ENCODE assay signal across 17 cellular contexts in genomic region chr5:174453690-174454089, GRCh38.
A peak's percentile ranks its signal among the peaks of the same experiment; 100 is the strongest.
DNase-seq lines count a peak whose midpoint lies in the region; ATAC-seq lines count a peak whose summit lies in the region.
"Had no signal": no experiment of that assay in that cellular context is flagged by ENCODE, and none has a peak within 500 bp of the region (broad histone marks: within the 10 kb centered on the region; RNA-seq: fewer than 3 reads in every experiment).

No MANE protein-coding gene starts in this region.

- no peaks in the 10 kb centered on the region for H3K36me3 Mint-ChIP-seq in activated T-cell treated with anti-CD3 and anti-CD28 coated beads, Interleukin-2, amount 50 U/mL, for 24 hours (ENCODE audit: low read depth)
- H3K36me3 Mint-ChIP-seq in activated T-helper 17 cell treated with anti-CD3 and anti-CD28 coated beads, Interleukin-2, amount 50 U/mL, for 72 hours (ENCODE audit: low read depth) = no peaks in the 10 kb centered on the region
- no peaks in the 10 kb centered on the region for H3K36me3 Mint-ChIP-seq in natural killer cell treated with Interleukin-12 subunit alpha and Interleukin-12 subunit beta and Interleukin-15 and Interleukin-18, amount 100 ng/mL, for 72 hours
- H3K36me3 Mint-ChIP-seq: brain; stimulated activated memory B cell treated with anti-CD40 and anti-IgM and Interleukin-4, amounts not matched to agents 10 μg/mL and 1 μg/mL and 100 μg/mL, for 72 hours had no signal

- no peaks in the 10 kb centered on the region for H3K27me3 Mint-ChIP-seq in activated T-cell treated with anti-CD3 and anti-CD28 coated beads, Interleukin-2, amount 50 U/mL, for 24 hours
- no peaks in the 10 kb centered on the region for H3K27me3 Mint-ChIP-seq in activated T-helper 17 cell treated with anti-CD3 and anti-CD28 coated beads, Interleukin-2, amount 50 U/mL, for 72 hours
- no peaks in the 10 kb centered on the region for H3K27me3 Mint-ChIP-seq in natural killer cell treated with Interleukin-12 subunit alpha and Interleukin-12 subunit beta and Interleukin-15 and Interleukin-18, amount 100 ng/mL, for 72 hours
- H3K27me3 Mint-ChIP-seq: progenitor cell of endocrine pancreas had no signal

- H3K27ac Mint-ChIP-seq in activated T-cell treated with anti-CD3 and anti-CD28 coated beads, Interleukin-2, amount 50 U/mL, for 24 hours = peak overlapping the region; percentile 7
- H3K27ac Mint-ChIP-seq in activated T-helper 17 cell treated with anti-CD3 and anti-CD28 coated beads, Interleukin-2, amount 50 U/mL, for 72 hours = peak overlapping the region; percentile 65
- peak overlapping the region in 1 of 2 donors; percentile 3 for H3K27ac Mint-ChIP-seq in natural killer cell treated with Interleukin-12 subunit alpha and Interleukin-12 subunit beta and Interleukin-15 and Interleukin-18, amount 100 ng/mL, for 72 hours
- H3K27ac Mint-ChIP-seq: brain; GM23338; progenitor cell of endocrine pancreas; stimulated activated memory B cell treated with anti-CD40 and anti-IgM and Interleukin-4, amounts not matched to agents 10 μg/mL and 1 μg/mL and 100 μg/mL, for 72 hours had no signal

- no peaks in the 10 kb centered on the region for H3K9me3 Mint-ChIP-seq in activated T-cell treated with anti-CD3 and anti-CD28 coated beads, Interleukin-2, amount 50 U/mL, for 24 hours
- H3K9me3 Mint-ChIP-seq in activated T-helper 17 cell treated with anti-CD3 and anti-CD28 coated beads, Interleukin-2, amount 50 U/mL, for 72 hours = no peaks in the 10 kb centered on the region
- H3K9me3 Mint-ChIP-seq in natural killer cell treated with Interleukin-12 subunit alpha and Interleukin-12 subunit beta and Interleukin-15 and Interleukin-18, amount 100 ng/mL, for 72 hours = peaks cover 4% of the 10 kb centered on the region

- H3K4me3 Mint-ChIP-seq in activated T-cell treated with anti-CD3 and anti-CD28 coated beads, Interleukin-2, amount 50 U/mL, for 24 hours = peak overlapping the region; percentile 49
- H3K4me3 Mint-ChIP-seq in activated T-helper 17 cell treated with anti-CD3 and anti-CD28 coated beads, Interleukin-2, amount 50 U/mL, for 72 hours = peak overlapping the region; percentile 72
- H3K4me3 Mint-ChIP-seq in natural killer cell treated with Interleukin-12 subunit alpha and Interleukin-12 subunit beta and Interleukin-15 and Interleukin-18, amount 100 ng/mL, for 72 hours = peak overlapping the region; percentile 49
- H3K4me3 Mint-ChIP-seq: brain; GM23338; stimulated activated memory B cell treated with anti-CD40 and anti-IgM and Interleukin-4, amounts not matched to agents 10 μg/mL and 1 μg/mL and 100 μg/mL, for 72 hours had no signal

- no peak for DNase-seq in activated T-cell treated with anti-CD3 and anti-CD28 coated beads, Interleukin-2, amount 50 U/mL, for 24 hours
- DNase-seq in activated T-cell treated with anti-CD3 and anti-CD28 coated beads, Interleukin-2, amount 50 U/mL, for 1 hour = no peak
- DNase-seq in LoVo (ENCODE audit: low spot score) = peak; percentile 9
- DNase-seq in natural killer cell treated with Interleukin-12 subunit alpha and Interleukin-12 subunit beta and Interleukin-15 and Interleukin-18, amount 100 ng/mL, for 72 hours (ENCODE audit: low spot score) = no peak
- DNase-seq in activated CD8-positive, alpha-beta memory T cell treated with anti-CD3 and anti-CD28 coated beads, Interleukin-2, amount 50 U/mL, for 48 hours = no peak
- DNase-seq: cortex of kidney; left colon; NCI-H1694; Peyer's patch; stimulated activated CD4-positive, alpha-beta T cell treated with anti-CD3 and anti-CD28 coated beads, Interleukin-1b, Interleukin-23, amount 100 ng/mL, for 48 hours had no signal

- ATAC-seq in activated T-helper 17 cell treated with anti-CD3 and anti-CD28 coated beads, Interleukin-2, amount 50 U/mL, for 72 hours (replicated peaks) = peak; percentile 50
- ATAC-seq in natural killer cell treated with Interleukin-12 subunit alpha and Interleukin-12 subunit beta and Interleukin-15 and Interleukin-18, amount 100 ng/mL, for 72 hours = no peak
- ATAC-seq in GM18870 (IDR thresholded peaks at IDR 0.05; ENCODE audit: unreplicated experiment) (no peak), HG02588 (IDR thresholded peaks at IDR 0.05; ENCODE audit: unreplicated experiment) (no peak)
- ATAC-seq: GM23338; left colon; stimulated activated memory B cell treated with anti-CD40 and anti-IgM and Interleukin-4, amounts not matched to agents 10 μg/mL and 1 μg/mL and 100 μg/mL, for 72 hours had no signal

- H3K4me1 Mint-ChIP-seq in activated T-cell treated with anti-CD3 and anti-CD28 coated beads, Interleukin-2, amount 50 U/mL, for 24 hours (ENCODE audit: low read depth) = peaks cover 17% of the 10 kb centered on the region
- peaks cover 6% of the 10 kb centered on the region for H3K4me1 Mint-ChIP-seq in activated T-helper 17 cell treated with anti-CD3 and anti-CD28 coated beads, Interleukin-2, amount 50 U/mL, for 72 hours
- H3K4me1 Mint-ChIP-seq in natural killer cell treated with Interleukin-12 subunit alpha and Interleukin-12 subunit beta and Interleukin-15 and Interleukin-18, amount 100 ng/mL, for 72 hours (ENCODE audit: low read depth in 2 of 2) = peaks cover 14 to 17% of the 10 kb centered on the region in 2 donors
- H3K4me1 Mint-ChIP-seq: stimulated activated memory B cell treated with anti-CD40 and anti-IgM and Interleukin-4, amounts not matched to agents 10 μg/mL and 1 μg/mL and 100 μg/mL, for 72 hours had no signal
